In the genomic region with DNA sequence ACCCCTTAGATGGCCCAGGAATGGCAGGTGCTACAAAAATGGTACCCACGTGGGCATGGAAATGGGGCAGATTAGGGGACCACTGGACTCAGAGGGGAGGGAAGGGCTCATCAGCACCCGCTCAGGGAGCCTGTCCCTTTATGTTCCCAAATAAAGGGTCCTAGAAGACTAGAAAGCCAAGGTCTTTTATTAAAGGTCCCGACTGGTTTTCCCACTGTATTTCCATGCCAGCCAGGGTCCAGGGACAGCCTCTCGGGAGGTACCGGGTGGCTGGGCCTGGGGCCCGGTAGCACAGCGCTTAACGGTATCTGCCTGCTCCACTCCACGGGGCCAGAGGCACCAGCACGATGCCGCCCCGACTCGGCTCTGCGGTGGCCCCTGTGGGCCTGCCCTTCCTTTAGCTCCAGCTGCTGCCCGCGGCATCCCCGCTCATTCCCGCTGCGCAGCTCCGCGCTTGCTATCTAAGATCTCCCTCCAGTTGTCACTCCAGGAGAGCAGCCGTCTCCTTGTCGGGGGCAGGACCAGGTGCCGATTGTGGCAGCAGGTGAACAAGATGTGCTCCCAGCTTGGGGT, we compare ENCODE assay signal across 7 cellular contexts. TPM values are rescaled to one million over a fixed set of nuclear protein-coding genes. Genes with fewer than 3 reads are reported as not detected.
DNase-seq lines count a peak whose midpoint lies in the region; TF ChIP-seq lines count a peak whose summit lies in the region.
"Had no signal": no experiment of that assay in that cellular context is flagged by ENCODE, and none has a peak within 500 bp of the region (broad histone marks: within the 10 kb centered on the region; RNA-seq: fewer than 3 reads in every experiment).

No MANE protein-coding gene starts in this region.

- H3K9me3 Mint-ChIP-seq in activated naive CD4-positive, alpha-beta T cell treated with anti-CD3 and anti-CD28 coated beads, Interleukin-2, amount 10 ng/mL, durations not matched to agents 7 days and 5 days: no peaks in the 10 kb centered on the region

- WGBS in tibial nerve, 2 donors: 74 to 78% methylated on average over 24 of the region's 24 CpGs

- H3K27ac ChIP-seq in tibial nerve: peak overlapping the region in 3 of 4 donors; percentile 90 to 93 (median 91)

- peak overlapping the region; percentile 73 for H3K4me3 ChIP-seq in fibroblast of pulmonary artery (replicated peaks; ENCODE audit: low read depth, low read length)
- peak overlapping the region in 1 of 4 donors; percentile 76 for H3K4me3 ChIP-seq in tibial nerve

- CTCF ChIA-PET in activated naive CD4-positive, alpha-beta T cell treated with anti-CD3 and anti-CD28 coated beads, Interleukin-2, amount 10 ng/mL, durations not matched to agents 7 days and 5 days (lab: Charles Lee): interaction anchor here (0.8 to 12.7 kb wide), 8 partner anchors 11 to 168 kb away, joined by 3 to 164 read pairs (median 4); no protein-coding TSS in a partner anchor

- peak overlapping the region; percentile 88 for H3K4me3 Mint-ChIP-seq in activated naive CD4-positive, alpha-beta T cell treated with anti-CD3 and anti-CD28 coated beads, Interleukin-2, amount 10 ng/mL, durations not matched to agents 7 days and 5 days

- no peak for TF ChIP-seq POLR2A in tibial nerve (IDR thresholded peaks at IDR 0.05)

- H3K36me3 ChIP-seq in tibial nerve: peaks cover 0 to 21% (median 0%) of the 10 kb centered on the region in 3 donors

- DNase-seq in activated naive CD4-positive, alpha-beta T cell treated with anti-CD3 and anti-CD28 coated beads, Interleukin-2, amount 10 ng/mL, durations not matched to agents 7 days and 5 days: no peak
- no peak for DNase-seq in activated naive CD4-positive, alpha-beta T cell treated with anti-CD3 and anti-CD28 coated beads, Interleukin-2, amount 50 U/mL, for 16 hours
- DNase-seq in fibroblast of pulmonary artery (ENCODE audit: low read depth) (no peak), tibial nerve (ENCODE audit: low spot score in 2 of 2) (no peak), NCI-H2107 (lab: John Stamatoyannopoulos, UW) (no peak), NOMO-1 (lab: John Stamatoyannopoulos, UW; ENCODE audit: unreplicated experiment in 2 of 2) (no peak)
- DNase-seq: GDM1 had no signal

- peaks cover 42% of the 10 kb centered on the region for H3K4me1 Mint-ChIP-seq in activated naive CD4-positive, alpha-beta T cell treated with anti-CD3 and anti-CD28 coated beads, Interleukin-2, amount 10 ng/mL, durations not matched to agents 7 days and 5 days

- no peak for TF ChIP-seq CTCF in fibroblast of pulmonary artery (IDR thresholded peaks at IDR 0.05; ENCODE audit: low read length, missing control alignments)
- TF ChIP-seq CTCF in tibial nerve (IDR thresholded peaks at IDR 0.05): no peak

- no peaks in the 10 kb centered on the region for H3K27me3 ChIP-seq in tibial nerve

- no peaks in the 10 kb centered on the region for H3K9me3 ChIP-seq in tibial nerve

- H3K36me3 Mint-ChIP-seq in activated naive CD4-positive, alpha-beta T cell treated with anti-CD3 and anti-CD28 coated beads, Interleukin-2, amount 10 ng/mL, durations not matched to agents 7 days and 5 days: peaks cover 21% of the 10 kb centered on the region

- H3K27ac Mint-ChIP-seq in activated naive CD4-positive, alpha-beta T cell treated with anti-CD3 and anti-CD28 coated beads, Interleukin-2, amount 10 ng/mL, durations not matched to agents 7 days and 5 days: peak overlapping the region; percentile 75

- peaks cover 0 to 19% (median 6%) of the 10 kb centered on the region in 4 donors for H3K4me1 ChIP-seq in tibial nerve

- H3K27me3 Mint-ChIP-seq in activated naive CD4-positive, alpha-beta T cell treated with anti-CD3 and anti-CD28 coated beads, Interleukin-2, amount 10 ng/mL, durations not matched to agents 7 days and 5 days: no peaks in the 10 kb centered on the region

- TF ChIP-seq EP300 in tibial nerve (IDR thresholded peaks at IDR 0.05): no peak

RNA-seq across cellular contexts. Expression of a gene that starts 1.4 kb away (rescaled TPM):
- 100 to 1,000 TPM; 137 to 194 (median 166) TPM for total RNA-seq in tibial nerve

RNA-seq across cellular contexts. Expression of a gene that starts 20.4 kb away (rescaled TPM):
- total RNA-seq in tibial nerve: 10 to 100 TPM in 1 of 4 donors, 1 to 10 TPM in 3; 4.2 to 12.0 (median 8.3) TPM

RNA-seq across cellular contexts. Expression of a gene that starts 24.2 kb away (rescaled TPM):
- 10 to 100 TPM; 13.5 to 53.4 (median 32.4) TPM for total RNA-seq in tibial nerve

RNA-seq across cellular contexts. Expression of a gene that starts 42.4 kb away (rescaled TPM):
- 10 to 100 TPM in 1 of 4 donors, 1 to 10 TPM in 3; 4.6 to 27.9 (median 7.7) TPM for total RNA-seq in tibial nerve

RNA-seq across cellular contexts. Expression of a gene that starts 52.6 kb away (rescaled TPM):
- 10 to 100 TPM; 38.1 to 62.9 (median 59.8) TPM for total RNA-seq in tibial nerve
